Comparison of ENCODE assay signal across 1 cellular context in genomic region chr11:10302744-10303557, GRCh38.
A peak's percentile ranks its signal among the peaks of the same experiment; 100 is the strongest.
TF ChIP-seq lines count a peak whose summit lies in the region.

No MANE protein-coding gene starts in this region.

TF ChIP-seq in HepG2, 621 proteins besides CTCF, POLR2A, EP300 and RAD21 (continued from another document and continues in another):
- TF ChIP-seq ZBED4 (CRISPR knock-in tag; IDR thresholded peaks at IDR 0.05; ENCODE audit: borderline replicate concordance) = no peak; the same call in 1 of the 2 replicates
- peak; percentile 26; the same call in 1 of the 3 replicates for TF ChIP-seq MXI1 (IDR thresholded peaks at IDR 0.05; ENCODE audit: borderline replicate concordance, low read depth, low read length)
- peak; percentile 65; the same call in 1 of the 2 replicates for TF ChIP-seq ZFP90 (CRISPR knock-in tag; IDR thresholded peaks at IDR 0.05; ENCODE audit: borderline replicate concordance)
- TF ChIP-seq, protein P1, sequence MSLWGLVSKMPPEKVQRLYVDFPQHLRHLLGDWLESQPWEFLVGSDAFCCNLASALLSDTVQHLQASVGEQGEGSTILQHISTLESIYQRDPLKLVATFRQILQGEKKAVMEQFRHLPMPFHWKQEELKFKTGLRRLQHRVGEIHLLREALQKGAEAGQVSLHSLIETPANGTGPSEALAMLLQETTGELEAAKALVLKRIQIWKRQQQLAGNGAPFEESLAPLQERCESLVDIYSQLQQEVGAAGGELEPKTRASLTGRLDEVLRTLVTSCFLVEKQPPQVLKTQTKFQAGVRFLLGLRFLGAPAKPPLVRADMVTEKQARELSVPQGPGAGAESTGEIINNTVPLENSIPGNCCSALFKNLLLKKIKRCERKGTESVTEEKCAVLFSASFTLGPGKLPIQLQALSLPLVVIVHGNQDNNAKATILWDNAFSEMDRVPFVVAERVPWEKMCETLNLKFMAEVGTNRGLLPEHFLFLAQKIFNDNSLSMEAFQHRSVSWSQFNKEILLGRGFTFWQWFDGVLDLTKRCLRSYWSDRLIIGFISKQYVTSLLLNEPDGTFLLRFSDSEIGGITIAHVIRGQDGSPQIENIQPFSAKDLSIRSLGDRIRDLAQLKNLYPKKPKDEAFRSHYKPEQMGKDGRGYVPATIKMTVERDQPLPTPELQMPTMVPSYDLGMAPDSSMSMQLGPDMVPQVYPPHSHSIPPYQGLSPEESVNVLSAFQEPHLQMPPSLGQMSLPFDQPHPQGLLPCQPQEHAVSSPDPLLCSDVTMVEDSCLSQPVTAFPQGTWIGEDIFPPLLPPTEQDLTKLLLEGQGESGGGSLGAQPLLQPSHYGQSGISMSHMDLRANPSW (CRISPR knock-in tag; IDR thresholded peaks at IDR 0.05; ENCODE audit: borderline replicate concordance) = 0 out of 2 replicates have a peak, but pooled peaks have one; percentile 39
- TF ChIP-seq TMF1 (CRISPR knock-in tag; IDR thresholded peaks at IDR 0.05; ENCODE audit: low read depth) = no peak
- no peak for TF ChIP-seq PHF21A (CRISPR knock-in tag; IDR thresholded peaks at IDR 0.05)
- TF ChIP-seq RARA (CRISPR knock-in tag; IDR thresholded peaks at IDR 0.05) = peak; percentile 77
- peak; percentile 99 for TF ChIP-seq ASH2L (IDR thresholded peaks at IDR 0.05; ENCODE audit: insufficient read length, low read depth, low read length)
- TF ChIP-seq, protein P2, sequence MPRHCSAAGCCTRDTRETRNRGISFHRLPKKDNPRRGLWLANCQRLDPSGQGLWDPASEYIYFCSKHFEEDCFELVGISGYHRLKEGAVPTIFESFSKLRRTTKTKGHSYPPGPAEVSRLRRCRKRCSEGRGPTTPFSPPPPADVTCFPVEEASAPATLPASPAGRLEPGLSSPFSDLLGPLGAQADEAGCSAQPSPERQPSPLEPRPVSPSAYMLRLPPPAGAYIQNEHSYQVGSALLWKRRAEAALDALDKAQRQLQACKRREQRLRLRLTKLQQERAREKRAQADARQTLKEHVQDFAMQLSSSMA (CRISPR knock-in tag; IDR thresholded peaks at IDR 0.05) = peak; percentile 47
- TF ChIP-seq, protein P3, sequence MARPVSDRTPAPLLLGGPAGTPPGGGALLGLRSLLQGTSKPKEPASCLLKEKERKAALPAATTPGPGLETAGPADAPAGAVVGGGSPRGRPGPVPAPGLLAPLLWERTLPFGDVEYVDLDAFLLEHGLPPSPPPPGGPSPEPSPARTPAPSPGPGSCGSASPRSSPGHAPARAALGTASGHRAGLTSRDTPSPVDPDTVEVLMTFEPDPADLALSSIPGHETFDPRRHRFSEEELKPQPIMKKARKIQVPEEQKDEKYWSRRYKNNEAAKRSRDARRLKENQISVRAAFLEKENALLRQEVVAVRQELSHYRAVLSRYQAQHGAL (CRISPR knock-in tag; IDR thresholded peaks at IDR 0.05; ENCODE audit: not compliant biosample characterization) = no peak
- peak; percentile 74; the same call in 1 of the 2 replicates for TF ChIP-seq MEIS1 (CRISPR knock-in tag; IDR thresholded peaks at IDR 0.05; ENCODE audit: borderline replicate concordance)
- TF ChIP-seq U2AF2 (IDR thresholded peaks at IDR 0.05; ENCODE audit: low read depth, low read length) = no peak
- TF ChIP-seq ZBTB42 (CRISPR knock-in tag; IDR thresholded peaks at IDR 0.05) = no peak
- no peak for TF ChIP-seq SYNCRIP (IDR thresholded peaks at IDR 0.05; ENCODE audit: insufficient read depth, low read depth, low read length)
- TF ChIP-seq SIX4 (CRISPR knock-in tag; IDR thresholded peaks at IDR 0.05) = no peak
- no peak; the same call in 1 of the 2 replicates for TF ChIP-seq TSC22D2 (CRISPR knock-in tag; IDR thresholded peaks at IDR 0.05; ENCODE audit: borderline replicate concordance)
- no peak for TF ChIP-seq CCDC6 (CRISPR knock-in tag; IDR thresholded peaks at IDR 0.05)
- TF ChIP-seq NBN (conservative IDR thresholded peaks at IDR 0.05) = no peak
- peak; percentile 69 for TF ChIP-seq YEATS4 (CRISPR knock-in tag; IDR thresholded peaks at IDR 0.05; ENCODE audit: borderline replicate concordance)
- no peak for TF ChIP-seq DZIP1 (CRISPR knock-in tag; IDR thresholded peaks at IDR 0.05)
- peak; percentile 3 for TF ChIP-seq AGO1 (IDR thresholded peaks at IDR 0.05; ENCODE audit: low read depth, low read length, poor library complexity, severe bottlenecking)
- no peak for TF ChIP-seq HMG20B (CRISPR knock-in tag; conservative IDR thresholded peaks at IDR 0.05)
- TF ChIP-seq ZBTB2 (CRISPR knock-in tag; IDR thresholded peaks at IDR 0.05; ENCODE audit: low read depth) = no peak
- TF ChIP-seq ZNF7 (CRISPR knock-in tag; IDR thresholded peaks at IDR 0.05) = no peak
- TF ChIP-seq NFYB (CRISPR knock-in tag; IDR thresholded peaks at IDR 0.05) = no peak
- TF ChIP-seq, protein P4, sequence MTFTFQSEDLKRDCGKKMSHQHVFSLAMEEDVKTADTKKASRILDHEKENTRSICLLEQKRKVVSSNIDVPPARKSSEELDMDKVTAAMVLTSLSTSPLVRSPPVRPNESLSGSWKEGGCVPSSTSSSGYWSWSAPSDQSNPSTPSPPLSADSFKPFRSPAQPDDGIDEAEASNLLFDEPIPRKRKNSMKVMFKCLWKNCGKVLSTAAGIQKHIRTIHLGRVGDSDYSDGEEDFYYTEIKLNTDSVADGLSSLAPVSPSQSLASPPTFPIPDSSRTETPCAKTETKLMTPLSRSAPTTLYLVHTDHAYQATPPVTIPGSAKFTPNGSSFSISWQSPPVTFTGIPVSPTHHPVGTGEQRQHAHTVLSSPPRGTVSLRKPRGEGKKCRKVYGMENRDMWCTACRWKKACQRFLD (CRISPR knock-in tag; IDR thresholded peaks at IDR 0.05; ENCODE audit: borderline replicate concordance) = 0 out of 2 replicates have a peak, but pooled peaks have one; percentile 61
- no peak for TF ChIP-seq ZNF562 (CRISPR knock-in tag; IDR thresholded peaks at IDR 0.05; ENCODE audit: borderline replicate concordance)
- TF ChIP-seq MYPOP (CRISPR knock-in tag; IDR thresholded peaks at IDR 0.05) = peak; percentile 68; the same call in 1 of the 2 replicates
- TF ChIP-seq HOXA5 (CRISPR knock-in tag; IDR thresholded peaks at IDR 0.05) = no peak
- no peak for TF ChIP-seq ZBTB26 (CRISPR knock-in tag; IDR thresholded peaks at IDR 0.05; ENCODE audit: borderline replicate concordance)
- TF ChIP-seq HNRNPLL (IDR thresholded peaks at IDR 0.05; ENCODE audit: low read depth, low read length, poor library complexity, severe bottlenecking) = peak; percentile 56
- TF ChIP-seq MZF1 (CRISPR knock-in tag; IDR thresholded peaks at IDR 0.05; ENCODE audit: borderline replicate concordance) = no peak
- TF ChIP-seq HNF4G (IDR thresholded peaks at IDR 0.05; ENCODE audit: borderline replicate concordance, low read depth, low read length) = peak; percentile 39; the same call in 1 of the 2 replicates
- no peak for TF ChIP-seq HNF4G (CRISPR knock-in tag; IDR thresholded peaks at IDR 0.05; ENCODE audit: borderline replicate concordance, low read depth)
- peak; percentile 28; the same call in 1 of the 2 replicates for TF ChIP-seq ZNF674 (CRISPR knock-in tag; IDR thresholded peaks at IDR 0.05; ENCODE audit: low read depth)
- TF ChIP-seq ZKSCAN8 (CRISPR knock-in tag; IDR thresholded peaks at IDR 0.05; ENCODE audit: borderline replicate concordance) = no peak
